Comparison of ENCODE assay signal across 8 cellular contexts in the genomic region with DNA sequence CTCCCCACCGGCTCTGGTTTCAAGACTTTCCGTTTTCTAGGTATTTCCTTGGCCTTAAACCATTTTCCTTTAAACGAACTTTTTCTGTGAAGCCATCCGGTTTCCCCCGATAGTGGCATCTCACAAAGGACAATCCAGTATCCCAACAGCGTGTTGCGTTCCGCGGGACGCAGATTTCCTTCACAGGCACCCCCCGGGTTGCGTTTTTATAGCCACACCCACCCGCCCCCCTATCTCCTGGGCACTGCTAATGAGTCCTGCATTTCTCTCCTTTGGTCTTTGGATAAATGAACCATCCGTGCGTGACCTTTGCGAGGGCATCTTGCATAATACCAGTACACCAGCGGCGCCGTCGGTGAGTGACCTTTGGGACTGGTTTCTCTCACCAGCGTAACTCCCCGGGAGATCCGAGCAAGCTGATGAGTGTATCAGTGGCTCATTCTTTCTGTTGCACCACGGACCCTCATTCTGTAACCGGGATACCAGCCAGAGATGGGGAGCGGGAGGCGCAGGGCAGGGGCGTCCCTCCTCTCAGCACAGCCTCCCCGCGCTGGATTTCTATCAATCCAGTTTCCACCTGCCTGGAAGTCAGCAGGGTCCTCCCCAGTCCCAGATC. TPM values are rescaled to one million over a fixed set of nuclear protein-coding genes. Genes with fewer than 3 reads are reported as not detected.
DNase-seq lines count a peak whose midpoint lies in the region; ATAC-seq and TF ChIP-seq lines count a peak whose summit lies in the region.

No MANE protein-coding gene starts in this region.

- no peak overlapping the region for H3K23ac ChIP-seq in trophoblast cell (ENCODE audit: low read length)

- H2BK5ac ChIP-seq in trophoblast cell (ENCODE audit: low read depth, low read length, poor library complexity): no peak overlapping the region

- H3K79me1 ChIP-seq in trophoblast cell (ENCODE audit: low read length): peaks cover 4% of the 10 kb centered on the region

- no peak overlapping the region for H2BK12ac ChIP-seq in trophoblast cell (ENCODE audit: low read length)

- TF ChIP-seq CTCF in CD8-positive, alpha-beta T cell (IDR thresholded peaks at IDR 0.05): no peak
- TF ChIP-seq CTCF in foreskin fibroblast (IDR thresholded peaks at IDR 0.05; ENCODE audit: low read depth, low read length): no peak

- H3K9ac ChIP-seq in trophoblast cell (ENCODE audit: low read length): no peak overlapping the region

- no peaks in the 10 kb centered on the region for H3K27me3 ChIP-seq in CD8-positive, alpha-beta T cell (ENCODE audit: insufficient read depth, low read length)
- no peaks in the 10 kb centered on the region for H3K27me3 ChIP-seq in trophoblast cell (ENCODE audit: insufficient read depth, low read length)

- H3K4me1 ChIP-seq in CD8-positive, alpha-beta T cell (ENCODE audit: insufficient read depth, low read length): peaks cover 13% of the 10 kb centered on the region
- peaks cover 0 to 12% of the 10 kb centered on the region in 2 experiments for H3K4me1 ChIP-seq in trophoblast cell (ENCODE audit: control insufficient read depth in 1 of 2, insufficient read depth in 2 of 2, low read length in 2 of 2)

- peak overlapping the region; percentile 93 for H3K4me2 ChIP-seq in trophoblast cell (ENCODE audit: low read length)

- peak; percentile 17 for ATAC-seq in CD8-positive, alpha-beta T cell
- ATAC-seq in GM19438 (IDR thresholded peaks at IDR 0.05; ENCODE audit: low read depth, unreplicated experiment): peak; percentile 39

- no peaks in the 10 kb centered on the region for H3K27me3 Mint-ChIP-seq in CD8-positive, alpha-beta T cell (ENCODE audit: low read depth)

- no CpG with 5 or more reads among the region's 30 CpGs for WGBS in trophoblast cell (ENCODE audit: extremely low coverage, insufficient coverage, insufficient read length)

- H3K27ac Mint-ChIP-seq in CD8-positive, alpha-beta T cell: peak overlapping the region; percentile 92

- H3K36me3 Mint-ChIP-seq in CD8-positive, alpha-beta T cell: peaks cover 7% of the 10 kb centered on the region

- peak overlapping the region; percentile 51 for H3K4me3 ChIP-seq in CD8-positive, alpha-beta T cell (ENCODE audit: low read depth, low read length)
- H3K4me3 ChIP-seq in foreskin fibroblast (ENCODE audit: low read depth in 1 of 2, low read length in 2 of 2) (peak overlapping the region; percentile 66 to 94), trophoblast cell (ENCODE audit: low read depth, low read length) (peak overlapping the region; percentile 62)

- H4K8ac ChIP-seq in trophoblast cell (ENCODE audit: low read depth, low read length): no peak overlapping the region

- DNase-seq in CD8-positive, alpha-beta T cell: peak in 2 of 7 experiments; percentile 24 to 35
- DNase-seq in HuH-7.5 (ENCODE audit: low spot score) (peak; percentile 52), foreskin fibroblast (peak; percentile 83 to 94), trophoblast cell (peak; percentile 92 to 96), ureter (ENCODE audit: low spot score) (no peak), HT-29 (ENCODE audit: low spot score) (no peak)
- DNase-seq in activated CD4-positive, alpha-beta T cell treated with anti-CD3 and anti-CD28 coated beads, Interleukin-2, amount 50 U/mL, for 4 hours: peak; percentile 57 to 60

- peak overlapping the region; percentile 50 for H2AFZ ChIP-seq in trophoblast cell (ENCODE audit: insufficient read depth, low read length, poor library complexity)

- no peak overlapping the region for H2AK5ac ChIP-seq in trophoblast cell (ENCODE audit: low read length)

- CTCF ChIA-PET in CD8-positive, alpha-beta T cell (lab: Charles Lee): interaction anchor here (0.9 to 2.8 kb wide), 6 partner anchors 55 to 153 kb away, joined by 4 to 9 read pairs (median 5); a partner anchor contains a TSS

- H4K91ac ChIP-seq in trophoblast cell (ENCODE audit: low read depth, low read length): no peak overlapping the region

- no peak overlapping the region for H2BK120ac ChIP-seq in trophoblast cell (ENCODE audit: insufficient read depth, low read length, poor library complexity)

- H3K79me2 ChIP-seq in trophoblast cell (ENCODE audit: control insufficient read depth, insufficient read depth, low read length, poor library complexity): peaks cover 2% of the 10 kb centered on the region

- intact Hi-C loops in CD8-positive, alpha-beta T cell (cut with DNase I, micrococcal nuclease): loop anchor here (1.0 to 10.0 kb wide), 10 partner anchors 10 to 736 kb away; a partner anchor contains a TSS

- no peak overlapping the region for H4K12ac ChIP-seq in trophoblast cell (ENCODE audit: low read depth, low read length)

- H3K18ac ChIP-seq in trophoblast cell (ENCODE audit: low read length): no peak overlapping the region

- no peaks in the 10 kb centered on the region for H3K9me3 ChIP-seq in CD8-positive, alpha-beta T cell (ENCODE audit: low read length)
- no peaks in the 10 kb centered on the region for H3K9me3 ChIP-seq in trophoblast cell (ENCODE audit: insufficient read depth, low read depth, low read length)

- peak overlapping the region; percentile 13 for H3K27ac ChIP-seq in CD8-positive, alpha-beta T cell (ENCODE audit: low read depth, low read length)
- no peak overlapping the region for H3K27ac ChIP-seq in trophoblast cell (ENCODE audit: low read depth, low read length)

- H3K14ac ChIP-seq in trophoblast cell (ENCODE audit: low read length): no peak overlapping the region

- no peak overlapping the region for H3K4ac ChIP-seq in trophoblast cell (ENCODE audit: low read depth, low read length)

- H3K4me3 Mint-ChIP-seq in CD8-positive, alpha-beta T cell: peak overlapping the region; percentile 91

- H3K4me1 Mint-ChIP-seq in CD8-positive, alpha-beta T cell (ENCODE audit: low read depth): peaks cover 15% of the 10 kb centered on the region

- POLR2A ChIA-PET in CD8-positive, alpha-beta T cell (lab: Charles Lee): interaction anchor here (0.6 to 3.2 kb wide), 14 partner anchors 9 to 233 kb away, joined by 3 to 30 read pairs (median 4); a partner anchor contains a TSS

- H3K36me3 ChIP-seq in CD8-positive, alpha-beta T cell (ENCODE audit: insufficient read depth, low read length): no peaks in the 10 kb centered on the region
- no peaks in the 10 kb centered on the region for H3K36me3 ChIP-seq in trophoblast cell (ENCODE audit: control insufficient read depth in 1 of 2, insufficient read depth in 2 of 2, low read length in 2 of 2)

- no peaks in the 10 kb centered on the region for H3K9me3 Mint-ChIP-seq in CD8-positive, alpha-beta T cell

RNA-seq across cellular contexts. Expression of a gene that starts 0.6 kb away (rescaled TPM):
- 1 to 10 TPM; 3.8 to 5.5 TPM for total RNA-seq in CD8-positive, alpha-beta T cell
- 21.9 and 22.8 TPM in 2 replicates for polyA plus RNA-seq in trophoblast cell (2013)
- 27.0 TPM for total RNA-seq in ureter
- total RNA-seq in HT-29 (2014; rRNA removed; shearing (Covaris generic)): 24.4 and 28.5 TPM in 2 replicates

RNA-seq across cellular contexts. Expression of a gene that starts 27.7 kb away (rescaled TPM):
- total RNA-seq in CD8-positive, alpha-beta T cell: 10 to 100 TPM; 41.7 to 45.6 TPM
- polyA plus RNA-seq in trophoblast cell (2013): 72.6 and 74.8 TPM in 2 replicates
- total RNA-seq in ureter: 121 TPM
- 68.0 and 74.6 TPM in 2 replicates for total RNA-seq in HT-29 (2014; rRNA removed; shearing (Covaris generic))

Comparison
In these comparisons a context has a peak if more than half of its experiments do, and no peak if none do; other contexts are left out.
1. DNase-seq: peak in HuH-7.5 (single experiment), activated CD4-positive, alpha-beta T cell treated with anti-CD3 and anti-CD28 coated beads, Interleukin-2, amount 50 U/mL, for 4 hours (2 of 2), foreskin fibroblast (2 of 2) and trophoblast cell (2 of 2); none in ureter (single experiment) and HT-29 (single experiment).
2. Peak in every context shown above with its lines, with median percentiles within 50 percentile points of each other: H3K4me3 ChIP-seq.